ENCODE assay signal across 12 cellular contexts in genomic region chrX:79630033-79631009, GRCh38.
A peak's percentile ranks its signal among the peaks of the same experiment; 100 is the strongest.
DNase-seq lines count a peak whose midpoint lies in the region; ATAC-seq and TF ChIP-seq lines count a peak whose summit lies in the region.
"Had no signal": no experiment of that assay in that cellular context is flagged by ENCODE, and none has a peak within 500 bp of the region (broad histone marks: within the 10 kb centered on the region; RNA-seq: fewer than 3 reads in every experiment).

No MANE protein-coding gene starts in this region.

- no peak overlapping the region for H2AFZ ChIP-seq in smooth muscle cell (ENCODE audit: low read depth)

- H3F3A ChIP-seq in smooth muscle cell (ENCODE audit: low read depth): no peaks in the 10 kb centered on the region

- ATAC-seq in stimulated activated naive CD8-positive, alpha-beta T cell treated with anti-CD3 and anti-CD28 coated beads, Interleukin-15, amount 100 ng/mL, for 72 hours: peak; percentile 37
- ATAC-seq in stimulated activated naive CD8-positive, alpha-beta T cell treated with anti-CD3 and anti-CD28 coated beads, Interleukin-15, Interleukin-2, amounts not matched to agents 100 U/mL and 50 U/mL, for 24 hours: no peak
- ATAC-seq in HG02588 (IDR thresholded peaks at IDR 0.05; ENCODE audit: unreplicated experiment) (peak; percentile 86), HG03457 (IDR thresholded peaks at IDR 0.05; ENCODE audit: unreplicated experiment) (peak; percentile 88), heart right ventricle (no peak)
- ATAC-seq: left ventricle myocardium superior had no signal

- no peaks in the 10 kb centered on the region for H3K4me1 ChIP-seq in heart right ventricle
- H3K4me1 ChIP-seq in smooth muscle cell (ENCODE audit: low read depth): no peaks in the 10 kb centered on the region
- H3K4me1 ChIP-seq: tibial nerve had no signal

- H3K27ac ChIP-seq in heart right ventricle (no peak overlapping the region), smooth muscle cell (ENCODE audit: low read depth) (no peak overlapping the region)
- H3K27ac ChIP-seq: ovary, tibial nerve had no signal

- no peak overlapping the region for H3K4me3 ChIP-seq in heart right ventricle
- H3K4me3 ChIP-seq in smooth muscle cell: no peak overlapping the region
- H3K4me3 ChIP-seq: ovary, tibial nerve had no signal

- H3K4me3 Mint-ChIP-seq in stimulated activated naive CD8-positive, alpha-beta T cell treated with anti-CD3 and anti-CD28 coated beads, Interleukin-15, amount 100 ng/mL, for 72 hours: no peak overlapping the region
- H3K4me3 Mint-ChIP-seq in glutamatergic neuron (ENCODE audit: unreplicated experiment): no peak overlapping the region

- no peaks in the 10 kb centered on the region for H3K27me3 Mint-ChIP-seq in stimulated activated naive CD8-positive, alpha-beta T cell treated with anti-CD3 and anti-CD28 coated beads, Interleukin-15, amount 100 ng/mL, for 72 hours
- H3K27me3 Mint-ChIP-seq in glutamatergic neuron (ENCODE audit: unreplicated experiment): no peaks in the 10 kb centered on the region

- H3K27ac Mint-ChIP-seq in stimulated activated naive CD8-positive, alpha-beta T cell treated with anti-CD3 and anti-CD28 coated beads, Interleukin-15, amount 100 ng/mL, for 72 hours: no peak overlapping the region
- no peak overlapping the region for H3K27ac Mint-ChIP-seq in glutamatergic neuron (ENCODE audit: unreplicated experiment)

- H3K36me3 ChIP-seq in heart right ventricle (no peaks in the 10 kb centered on the region), smooth muscle cell (ENCODE audit: low read depth) (no peaks in the 10 kb centered on the region)
- H3K36me3 ChIP-seq: ovary, tibial nerve had no signal

- DNase-seq in stimulated activated naive CD8-positive, alpha-beta T cell treated with anti-CD3 and anti-CD28 coated beads, Interleukin-15, amount 100 ng/mL, for 72 hours: no peak
- DNase-seq in stimulated activated naive CD8-positive, alpha-beta T cell treated with anti-CD3 and anti-CD28 coated beads, Interleukin-15, Interleukin-2, amounts not matched to agents 100 U/mL and 50 U/mL, for 24 hours: no peak
- DNase-seq in heart right ventricle (no peak), occipital lobe (lab: John Stamatoyannopoulos, UW) (no peak), glutamatergic neuron (no peak), smooth muscle cell (lab: John Stamatoyannopoulos, UW; ENCODE audit: unreplicated experiment) (no peak)
- DNase-seq: left ventricle myocardium superior, NCI-H1092 treated with DMSO at 0.1 percent for 48 hours, ovary had no signal

- no peaks in the 10 kb centered on the region for H3K9me3 ChIP-seq in heart right ventricle
- H3K9me3 ChIP-seq in smooth muscle cell (replicated peaks; ENCODE audit: low read depth): no peaks in the 10 kb centered on the region
- H3K9me3 ChIP-seq: ovary, tibial nerve had no signal

- no peaks in the 10 kb centered on the region for H3K36me3 Mint-ChIP-seq in glutamatergic neuron (ENCODE audit: unreplicated experiment)

- intact Hi-C loops in heart right ventricle (cut with DNase I): no loop called here

- H3K4me2 ChIP-seq in smooth muscle cell: no peak overlapping the region

- no peaks in the 10 kb centered on the region for H4K20me1 ChIP-seq in smooth muscle cell (ENCODE audit: low read depth)

- WGBS in heart right ventricle, 2 donors: 76 to 81% methylated on average over 5 of the region's 5 CpGs
- 67% methylated on average over 5 of the region's 5 CpGs for WGBS in smooth muscle cell (ENCODE audit: low lambda C conversion rate)

- no peaks in the 10 kb centered on the region for H3K4me1 Mint-ChIP-seq in stimulated activated naive CD8-positive, alpha-beta T cell treated with anti-CD3 and anti-CD28 coated beads, Interleukin-15, amount 100 ng/mL, for 72 hours
- H3K4me1 Mint-ChIP-seq in glutamatergic neuron (ENCODE audit: low read depth, unreplicated experiment): no peaks in the 10 kb centered on the region

- H3K9me3 Mint-ChIP-seq in stimulated activated naive CD8-positive, alpha-beta T cell treated with anti-CD3 and anti-CD28 coated beads, Interleukin-15, amount 100 ng/mL, for 72 hours: peaks cover 0 to 6% of the 10 kb centered on the region in 2 donors
- H3K9me3 Mint-ChIP-seq in glutamatergic neuron (ENCODE audit: unreplicated experiment): no peaks in the 10 kb centered on the region

- H3K79me2 ChIP-seq in smooth muscle cell (ENCODE audit: low read depth): no peaks in the 10 kb centered on the region

- TF ChIP-seq CTCF in heart right ventricle (IDR thresholded peaks at IDR 0.05) (no peak), glutamatergic neuron (IDR thresholded peaks at IDR 0.05; ENCODE audit: partially characterized antibody, unreplicated experiment) (no peak), smooth muscle cell (IDR thresholded peaks at IDR 0.05; ENCODE audit: borderline replicate concordance, insufficient read depth, poor library complexity, severe bottlenecking) (no peak)

- H3K27me3 ChIP-seq in heart right ventricle (no peaks in the 10 kb centered on the region), smooth muscle cell (ENCODE audit: low read depth) (no peaks in the 10 kb centered on the region)
- H3K27me3 ChIP-seq: ovary, tibial nerve had no signal

- H3K9ac ChIP-seq in smooth muscle cell (ENCODE audit: low read depth): no peak overlapping the region

Comparison
In these comparisons a context has a peak if more than half of its experiments do, and no peak if none do; other contexts are left out.
1. ATAC-seq: peak in stimulated activated naive CD8-positive, alpha-beta T cell treated with anti-CD3 and anti-CD28 coated beads, Interleukin-15, amount 100 ng/mL, for 72 hours (single experiment), HG02588 (single experiment) and HG03457 (single experiment); none in stimulated activated naive CD8-positive, alpha-beta T cell treated with anti-CD3 and anti-CD28 coated beads, Interleukin-15, Interleukin-2, amounts not matched to agents 100 U/mL and 50 U/mL, for 24 hours (single experiment) and heart right ventricle (0 of 8).